ENCODE assay signal across 8 cellular contexts in genomic region chr9:131178382-131178781, GRCh38. TPM values are rescaled to one million over a fixed set of nuclear protein-coding genes. Genes with fewer than 3 reads are reported as not detected.
DNase-seq lines count a peak whose midpoint lies in the region; ATAC-seq and TF ChIP-seq lines count a peak whose summit lies in the region.

No MANE protein-coding gene starts in this region.

- H3K9ac ChIP-seq in mesendoderm (ENCODE audit: low read length): no peak overlapping the region

- H2BK15ac ChIP-seq in mesendoderm (replicated peaks; ENCODE audit: low read depth): no peak overlapping the region

- H4K8ac ChIP-seq in mesendoderm (ENCODE audit: low read depth, low read length): no peak overlapping the region

- no peak overlapping the region for H2BK120ac ChIP-seq in mesendoderm (ENCODE audit: low read depth, low read length)

- peaks cover 53% of the 10 kb centered on the region for H3K36me3 ChIP-seq in effector memory CD4-positive, alpha-beta T cell (ENCODE audit: control insufficient read depth, insufficient read depth, low read length)
- peaks cover 12% of the 10 kb centered on the region for H3K36me3 ChIP-seq in mesendoderm (ENCODE audit: control insufficient read depth, insufficient read depth, low read length)

- no peaks in the 10 kb centered on the region for H3K4me1 ChIP-seq in effector memory CD4-positive, alpha-beta T cell (ENCODE audit: control insufficient read depth, insufficient read depth, low read length, poor library complexity, severe bottlenecking)
- H3K4me1 ChIP-seq in mesendoderm (ENCODE audit: control insufficient read depth, low read depth, low read length): no peaks in the 10 kb centered on the region

- H3K79me1 ChIP-seq in mesendoderm (ENCODE audit: low read length): no peaks in the 10 kb centered on the region

- H3K4ac ChIP-seq in mesendoderm (ENCODE audit: low read depth, low read length): no peak overlapping the region

- DNase-seq in GM12864 (ENCODE audit: low read depth): no peak
- DNase-seq in NCI-H82 (lab: John Stamatoyannopoulos, UW): peak; percentile 84
- DNase-seq in activated CD8-positive, alpha-beta memory T cell treated with anti-CD3 and anti-CD28 coated beads for 1 hour (ENCODE audit: extremely low read depth in 1 of 2, low read depth in 1 of 2): peak; percentile 33 to 60
- DNase-seq in effector memory CD4-positive, alpha-beta T cell: peak; percentile 48 to 61 (median 50)
- DNase-seq in mesendoderm: peak; percentile 86
- DNase-seq in stimulated activated CD8-positive, alpha-beta memory T cell treated with anti-CD3 and anti-CD28 coated beads, Interleukin-2, amount 100 ng/mL, for 1 hour (ENCODE audit: low read depth in 2 of 2): peak; percentile 59 to 65
- no peak for DNase-seq in GOT3 (lab: John Stamatoyannopoulos, UW)

- peak; percentile 73 for ATAC-seq in HG02759 (IDR thresholded peaks at IDR 0.05; ENCODE audit: unreplicated experiment)

- no peaks in the 10 kb centered on the region for H3K79me2 ChIP-seq in mesendoderm (ENCODE audit: control insufficient read depth, insufficient read depth, low read length)

- peak; percentile 99 for TF ChIP-seq CTCF in GM12864 (IDR thresholded peaks at IDR 0.05; ENCODE audit: low read depth, low read length, missing control alignments)

- H2BK5ac ChIP-seq in mesendoderm (ENCODE audit: low read length): no peak overlapping the region

- H4K5ac ChIP-seq in mesendoderm (ENCODE audit: low read length): no peak overlapping the region

- H3K18ac ChIP-seq in mesendoderm (ENCODE audit: low read length): no peak overlapping the region

- H3K4me2 ChIP-seq in mesendoderm (ENCODE audit: low read length): no peak overlapping the region

- H3K27ac ChIP-seq in effector memory CD4-positive, alpha-beta T cell (ENCODE audit: insufficient read depth, low read length, poor library complexity, severe bottlenecking): no peak overlapping the region
- no peak overlapping the region for H3K27ac ChIP-seq in mesendoderm (ENCODE audit: low read depth, low read length)

- WGBS in mesendoderm (ENCODE audit: extremely low coverage, insufficient coverage, low lambda C conversion rate): no CpG with 5 or more reads among the region's 4 CpGs

- H3K9me3 ChIP-seq in effector memory CD4-positive, alpha-beta T cell (ENCODE audit: control insufficient read depth, low read length): no peaks in the 10 kb centered on the region

- H3K23ac ChIP-seq in mesendoderm (ENCODE audit: low read length): no peak overlapping the region

- H3K56ac ChIP-seq in mesendoderm (ENCODE audit: low read length): no peak overlapping the region

- no peak overlapping the region for H2AK5ac ChIP-seq in mesendoderm (ENCODE audit: low read length)

- H3K27me3 ChIP-seq in effector memory CD4-positive, alpha-beta T cell (replicated peaks; ENCODE audit: control insufficient read depth, insufficient read depth, low read length, poor library complexity, severe bottlenecking): no peaks in the 10 kb centered on the region
- H3K27me3 ChIP-seq in mesendoderm (ENCODE audit: insufficient read depth, low read length, poor library complexity): no peaks in the 10 kb centered on the region

- H3K4me3 ChIP-seq in GM12864 (ENCODE audit: low read depth, low read length): no peak overlapping the region
- no peak overlapping the region for H3K4me3 ChIP-seq in effector memory CD4-positive, alpha-beta T cell (ENCODE audit: insufficient read depth, low read depth, low read length, poor library complexity, severe bottlenecking)
- H3K4me3 ChIP-seq in mesendoderm (ENCODE audit: low read length): no peak overlapping the region

RNA-seq across cellular contexts. Expression of gene NUP214, which starts 53.0 kb away (rescaled TPM):
- polyA plus RNA-seq in mesendoderm (2013, experiment 1 of 2): 19.6 TPM
- 18.6 TPM for polyA plus RNA-seq in mesendoderm (2013, experiment 2 of 2)

Comparison
In these comparisons a context has a peak if more than half of its experiments do, and no peak if none do; other contexts are left out.
1. DNase-seq: peak in NCI-H82 (single experiment), activated CD8-positive, alpha-beta memory T cell treated with anti-CD3 and anti-CD28 coated beads for 1 hour (2 of 2), effector memory CD4-positive, alpha-beta T cell (3 of 3), mesendoderm (single experiment) and stimulated activated CD8-positive, alpha-beta memory T cell treated with anti-CD3 and anti-CD28 coated beads, Interleukin-2, amount 100 ng/mL, for 1 hour (2 of 2); none in GM12864 (single experiment) and GOT3 (single experiment).